ENCODE assay signal across 36 cellular contexts in genomic region chr11:107221743-107222142, GRCh38.
"Had no signal": no experiment of that assay in that cellular context is flagged by ENCODE, and none has a peak within 500 bp of the region (broad histone marks: within the 10 kb centered on the region; RNA-seq: fewer than 3 reads in every experiment).

No MANE protein-coding gene starts in this region.

- H3K27ac Mint-ChIP-seq: activated B cell treated with CpG ODN at 0.5 μM for 24 hours; activated CD4-positive, alpha-beta memory T cell treated with anti-CD3 and anti-CD28 coated beads for 36 hours; activated CD8-positive, alpha-beta memory T cell treated with anti-CD3 and anti-CD28 coated beads, Interleukin-2, amount 10 ng/mL, durations not matched to agents 7 days and 5 days; activated CD8-positive, alpha-beta T cell treated with anti-CD3 and anti-CD28 coated beads, Interleukin-2, amount 10 ng/mL, durations not matched to agents 7 days and 5 days; activated naive CD4-positive, alpha-beta T cell treated with anti-CD3 and anti-CD28 coated beads for 36 hours; activated naive CD4-positive, alpha-beta T cell treated with anti-CD3 and anti-CD28 coated beads, Interleukin-2, amount 50 U/mL, for 24 hours; activated naive CD8-positive, alpha-beta T cell treated with anti-CD3 and anti-CD28 coated beads for 36 hours; activated naive CD8-positive, alpha-beta T cell treated with anti-CD3 and anti-CD28 coated beads, Interleukin-2, amount 50 U/mL, for 24 hours; activated T-helper 1 cell treated with anti-CD3 and anti-CD28 coated beads, Interleukin-12 subunit alpha, Interleukin-12 subunit beta, Interleukin-2, Interleukin-4 antibody, amounts not matched to agents 30 ng/mL and 10 ng/mL and 1 ng/mL, durations not matched to agents 14 hours and 24 hours and 36 hours; activated T-helper 2 cell treated with anti-CD3 and anti-CD28 coated beads, Interferon-gamma antibody, Interleukin-2, Interleukin-4, amounts not matched to agents 10 μg/mL and 5 μg/mL and 100 μg/mL, durations not matched to agents 14 hours and 24 hours and 36 hours; effector memory CD8-positive, alpha-beta T cell; T-helper 17 cell; T-helper 2 cell treated with Interferon-gamma antibody and Interleukin-4, amounts not matched to agents 5 μg/mL and 100 μg/mL, for 36 hours had no signal

- H3K27me3 ChIP-seq: adrenal gland, brain microvascular endothelial cell, esophagus muscularis mucosa, foreskin keratinocyte, gastrocnemius medialis had no signal

- H3K4me1 Mint-ChIP-seq: activated B cell treated with CpG ODN at 0.5 μM for 24 hours; activated CD8-positive, alpha-beta memory T cell treated with anti-CD3 and anti-CD28 coated beads, Interleukin-2, amount 10 ng/mL, durations not matched to agents 7 days and 5 days; activated naive CD4-positive, alpha-beta T cell treated with anti-CD3 and anti-CD28 coated beads, Interleukin-2, amount 50 U/mL, for 24 hours; activated naive CD8-positive, alpha-beta T cell treated with anti-CD3 and anti-CD28 coated beads for 36 hours; activated naive CD8-positive, alpha-beta T cell treated with anti-CD3 and anti-CD28 coated beads, Interleukin-2, amount 50 U/mL, for 24 hours; central memory CD8-positive, alpha-beta T cell; T-helper 17 cell had no signal

- H3K36me3 Mint-ChIP-seq: activated CD4-positive, alpha-beta memory T cell treated with anti-CD3 and anti-CD28 coated beads for 36 hours; activated CD8-positive, alpha-beta memory T cell treated with anti-CD3 and anti-CD28 coated beads, Interleukin-2, amount 10 ng/mL, durations not matched to agents 7 days and 5 days; activated naive CD4-positive, alpha-beta T cell treated with anti-CD3 and anti-CD28 coated beads, Interleukin-2, amount 50 U/mL, for 24 hours; activated naive CD8-positive, alpha-beta T cell treated with anti-CD3 and anti-CD28 coated beads for 36 hours had no signal

- H3K4me3 Mint-ChIP-seq: activated B cell treated with CpG ODN at 0.5 μM for 24 hours; activated CD4-positive, alpha-beta memory T cell treated with anti-CD3 and anti-CD28 coated beads for 36 hours; activated CD8-positive, alpha-beta memory T cell treated with anti-CD3 and anti-CD28 coated beads, Interleukin-2, amount 10 ng/mL, durations not matched to agents 7 days and 5 days; activated CD8-positive, alpha-beta T cell treated with anti-CD3 and anti-CD28 coated beads, Interleukin-2, amount 10 ng/mL, durations not matched to agents 7 days and 5 days; activated naive CD4-positive, alpha-beta T cell treated with anti-CD3 and anti-CD28 coated beads for 36 hours; activated naive CD4-positive, alpha-beta T cell treated with anti-CD3 and anti-CD28 coated beads, Interleukin-2, amount 50 U/mL, for 24 hours; activated naive CD8-positive, alpha-beta T cell treated with anti-CD3 and anti-CD28 coated beads for 36 hours; activated naive CD8-positive, alpha-beta T cell treated with anti-CD3 and anti-CD28 coated beads, Interleukin-2, amount 50 U/mL, for 24 hours; activated T-helper 1 cell treated with anti-CD3 and anti-CD28 coated beads, Interleukin-12 subunit alpha, Interleukin-12 subunit beta, Interleukin-2, Interleukin-4 antibody, amounts not matched to agents 30 ng/mL and 10 ng/mL and 1 ng/mL, durations not matched to agents 14 hours and 24 hours and 36 hours; central memory CD8-positive, alpha-beta T cell; effector memory CD8-positive, alpha-beta T cell; T-helper 17 cell; T-helper 2 cell treated with Interferon-gamma antibody and Interleukin-4, amounts not matched to agents 5 μg/mL and 100 μg/mL, for 36 hours had no signal

- DNase-seq: activated B cell treated with CpG ODN at 0.5 μM for 24 hours; activated CD4-positive, alpha-beta memory T cell treated with anti-CD3 and anti-CD28 coated beads for 36 hours; activated CD4-positive, alpha-beta T cell treated with anti-CD3 and anti-CD28 coated beads for 48 hours; activated CD8-positive, alpha-beta memory T cell treated with anti-CD3 and anti-CD28 coated beads, Interleukin-2, amount 10 ng/mL, durations not matched to agents 7 days and 5 days; activated CD8-positive, alpha-beta memory T cell treated with anti-CD3 and anti-CD28 coated beads, Interleukin-2, amount 50 U/mL, for 4 hours; activated CD8-positive, alpha-beta T cell treated with anti-CD3 and anti-CD28 coated beads, Interleukin-2, amount 10 ng/mL, durations not matched to agents 7 days and 5 days; activated effector memory CD4-positive, alpha-beta T cell treated with anti-CD3 and anti-CD28 coated beads, Interleukin-2, amount 50 U/mL, for 16 hours; activated naive CD4-positive, alpha-beta T cell treated with anti-CD3 and anti-CD28 coated beads for 36 hours; activated naive CD8-positive, alpha-beta T cell treated with anti-CD3 and anti-CD28 coated beads for 36 hours; activated naive CD8-positive, alpha-beta T cell treated with anti-CD3 and anti-CD28 coated beads, Interleukin-2, amount 50 U/mL, for 24 hours; activated T-cell treated with anti-CD3 and anti-CD28 coated beads, Interleukin-2, amount 50 U/mL, for 1 hour; activated T-cell treated with anti-CD3 and anti-CD28 coated beads, Interleukin-2, amount 50 U/mL, for 48 hours; adrenal gland; amygdala; aorta; brain microvascular endothelial cell; dermis blood vessel endothelial cell; effector CD4-positive, alpha-beta T cell; effector memory CD8-positive, alpha-beta T cell; erythroblast; foreskin keratinocyte; gastrocnemius medialis; glutamatergic neuron; T-helper 1 cell; T-helper 17 cell; T1000; WERI-Rb-1 had no signal

- H3K27ac ChIP-seq: adrenal gland, brain microvascular endothelial cell, coronary artery, esophagus muscularis mucosa, foreskin keratinocyte, gastrocnemius medialis, WERI-Rb-1 had no signal

- H3K4me1 ChIP-seq: esophagus muscularis mucosa, foreskin keratinocyte, gastrocnemius medialis had no signal

- H3K9me3 ChIP-seq: adrenal gland, esophagus muscularis mucosa, gastrocnemius medialis had no signal

- H3K27me3 Mint-ChIP-seq: activated B cell treated with CpG ODN at 0.5 μM for 24 hours; activated CD4-positive, alpha-beta memory T cell treated with anti-CD3 and anti-CD28 coated beads for 36 hours; activated CD8-positive, alpha-beta memory T cell treated with anti-CD3 and anti-CD28 coated beads, Interleukin-2, amount 10 ng/mL, durations not matched to agents 7 days and 5 days; activated naive CD4-positive, alpha-beta T cell treated with anti-CD3 and anti-CD28 coated beads, Interleukin-2, amount 50 U/mL, for 24 hours; activated naive CD8-positive, alpha-beta T cell treated with anti-CD3 and anti-CD28 coated beads, Interleukin-2, amount 50 U/mL, for 24 hours; central memory CD8-positive, alpha-beta T cell; effector memory CD8-positive, alpha-beta T cell had no signal

- H3K4me3 ChIP-seq: adrenal gland, coronary artery, esophagus muscularis mucosa, gastrocnemius medialis had no signal

- FAIRE-seq: bronchial epithelial cell had no signal

- ATAC-seq: activated CD4-positive, CD25-positive, alpha-beta regulatory T cell treated with anti-CD3 and anti-CD28 coated beads, Interleukin-2, amount 50 U/mL, for 24 hours; activated CD8-positive, alpha-beta memory T cell treated with anti-CD3 and anti-CD28 coated beads, Interleukin-2, amount 10 ng/mL, durations not matched to agents 7 days and 5 days; activated CD8-positive, alpha-beta T cell treated with anti-CD3 and anti-CD28 coated beads, Interleukin-2, amount 10 ng/mL, durations not matched to agents 7 days and 5 days; activated naive CD8-positive, alpha-beta T cell treated with anti-CD3 and anti-CD28 coated beads, Interleukin-2, amount 50 U/mL, for 24 hours; effector memory CD8-positive, alpha-beta T cell; foreskin keratinocyte; gastrocnemius medialis; T-helper 17 cell had no signal

- H3K36me3 ChIP-seq: adrenal gland, brain microvascular endothelial cell, esophagus muscularis mucosa, gastrocnemius medialis, WERI-Rb-1 had no signal

- H3K9me3 Mint-ChIP-seq: activated B cell treated with CpG ODN at 0.5 μM for 24 hours; activated CD4-positive, alpha-beta memory T cell treated with anti-CD3 and anti-CD28 coated beads for 36 hours; activated naive CD4-positive, alpha-beta T cell treated with anti-CD3 and anti-CD28 coated beads for 36 hours; activated naive CD4-positive, alpha-beta T cell treated with anti-CD3 and anti-CD28 coated beads, Interleukin-2, amount 50 U/mL, for 24 hours; activated naive CD8-positive, alpha-beta T cell treated with anti-CD3 and anti-CD28 coated beads for 36 hours; activated T-helper 2 cell treated with anti-CD3 and anti-CD28 coated beads, Interferon-gamma antibody, Interleukin-2, Interleukin-4, amounts not matched to agents 10 μg/mL and 5 μg/mL and 100 μg/mL, durations not matched to agents 14 hours and 24 hours and 36 hours; T-helper 2 cell treated with Interferon-gamma antibody and Interleukin-4, amounts not matched to agents 5 μg/mL and 100 μg/mL, for 36 hours had no signal
